ENCODE assay signal across 1 cellular context in genomic region chr9:95070549-95071021, GRCh38.
TF ChIP-seq lines count a peak whose summit lies in the region.

No MANE protein-coding gene starts in this region.

TF ChIP-seq in HepG2, 621 proteins besides CTCF, POLR2A, EP300 and RAD21 (continued from another document and continues in another):
- TF ChIP-seq ZNF281 (CRISPR knock-in tag; IDR thresholded peaks at IDR 0.05; ENCODE audit: borderline replicate concordance) (no peak), BHLHE40 (IDR thresholded peaks at IDR 0.05; ENCODE audit: low read length) (peak; percentile 12; the same call in 1 of the 2 replicates), SNAI1 (CRISPR knock-in tag; IDR thresholded peaks at IDR 0.05; ENCODE audit: borderline replicate concordance) (no peak), ZNF136 (CRISPR knock-in tag; IDR thresholded peaks at IDR 0.05; ENCODE audit: low read depth) (no peak), ZNF256 (CRISPR knock-in tag; conservative IDR thresholded peaks at IDR 0.05) (no peak), SRY (CRISPR knock-in tag; IDR thresholded peaks at IDR 0.05) (no peak), ZFP36 (IDR thresholded peaks at IDR 0.05; ENCODE audit: borderline replicate concordance, low read depth, low read length, partially characterized antibody) (no peak), ZBTB38 (CRISPR knock-in tag; IDR thresholded peaks at IDR 0.05) (peak; percentile 89), ZNF441 (CRISPR knock-in tag; IDR thresholded peaks at IDR 0.05; ENCODE audit: borderline replicate concordance) (no peak), PITX1 (CRISPR knock-in tag; IDR thresholded peaks at IDR 0.05) (0 out of 2 replicates have a peak, but pooled peaks have one; percentile 37), ZKSCAN8 (CRISPR knock-in tag; IDR thresholded peaks at IDR 0.05; ENCODE audit: borderline replicate concordance) (peak; percentile 56; the same call in 1 of the 2 replicates), ZNF703 (CRISPR knock-in tag; IDR thresholded peaks at IDR 0.05; ENCODE audit: borderline replicate concordance) (no peak), HOXA5 (CRISPR knock-in tag; IDR thresholded peaks at IDR 0.05) (no peak), KLF16 (CRISPR knock-in tag; IDR thresholded peaks at IDR 0.05) (no peak), RFXAP (CRISPR knock-in tag; IDR thresholded peaks at IDR 0.05; ENCODE audit: borderline replicate concordance) (no peak), MATR3 (CRISPR knock-in tag; IDR thresholded peaks at IDR 0.05) (no peak), TEAD2 (CRISPR knock-in tag; IDR thresholded peaks at IDR 0.05) (no peak), KIAA2018 (CRISPR knock-in tag; IDR thresholded peaks at IDR 0.05; ENCODE audit: borderline replicate concordance) (no peak), FOXP4 (CRISPR knock-in tag; IDR thresholded peaks at IDR 0.05) (peak; percentile 84), RARG (CRISPR knock-in tag; IDR thresholded peaks at IDR 0.05; ENCODE audit: low read depth) (no peak), ZFP62 (CRISPR knock-in tag; IDR thresholded peaks at IDR 0.05) (no peak), MEIS1 (CRISPR knock-in tag; IDR thresholded peaks at IDR 0.05; ENCODE audit: borderline replicate concordance) (no peak), DBP (CRISPR knock-in tag; IDR thresholded peaks at IDR 0.05; ENCODE audit: not compliant biosample characterization) (no peak), ZNF407 (CRISPR knock-in tag; IDR thresholded peaks at IDR 0.05; ENCODE audit: not compliant biosample characterization) (no peak), RBFOX2 (IDR thresholded peaks at IDR 0.05; ENCODE audit: low read depth, low read length) (no peak), ZNF589 (CRISPR knock-in tag; conservative IDR thresholded peaks at IDR 0.05) (no peak), ZNF773 (CRISPR knock-in tag; IDR thresholded peaks at IDR 0.05; ENCODE audit: borderline replicate concordance) (no peak), HNRNPLL (IDR thresholded peaks at IDR 0.05; ENCODE audit: low read depth, low read length, poor library complexity, severe bottlenecking) (no peak), NCOA1 (CRISPR knock-in tag; IDR thresholded peaks at IDR 0.05) (no peak), ZNF572 (CRISPR knock-in tag; IDR thresholded peaks at IDR 0.05) (no peak), HIVEP1 (CRISPR knock-in tag; IDR thresholded peaks at IDR 0.05) (no peak), KLF15 (CRISPR knock-in tag; IDR thresholded peaks at IDR 0.05; ENCODE audit: borderline replicate concordance) (no peak), FOXO4 (CRISPR knock-in tag; conservative IDR thresholded peaks at IDR 0.05) (no peak), JUN (CRISPR knock-in tag; IDR thresholded peaks at IDR 0.05) (no peak)
